In the genomic region with DNA sequence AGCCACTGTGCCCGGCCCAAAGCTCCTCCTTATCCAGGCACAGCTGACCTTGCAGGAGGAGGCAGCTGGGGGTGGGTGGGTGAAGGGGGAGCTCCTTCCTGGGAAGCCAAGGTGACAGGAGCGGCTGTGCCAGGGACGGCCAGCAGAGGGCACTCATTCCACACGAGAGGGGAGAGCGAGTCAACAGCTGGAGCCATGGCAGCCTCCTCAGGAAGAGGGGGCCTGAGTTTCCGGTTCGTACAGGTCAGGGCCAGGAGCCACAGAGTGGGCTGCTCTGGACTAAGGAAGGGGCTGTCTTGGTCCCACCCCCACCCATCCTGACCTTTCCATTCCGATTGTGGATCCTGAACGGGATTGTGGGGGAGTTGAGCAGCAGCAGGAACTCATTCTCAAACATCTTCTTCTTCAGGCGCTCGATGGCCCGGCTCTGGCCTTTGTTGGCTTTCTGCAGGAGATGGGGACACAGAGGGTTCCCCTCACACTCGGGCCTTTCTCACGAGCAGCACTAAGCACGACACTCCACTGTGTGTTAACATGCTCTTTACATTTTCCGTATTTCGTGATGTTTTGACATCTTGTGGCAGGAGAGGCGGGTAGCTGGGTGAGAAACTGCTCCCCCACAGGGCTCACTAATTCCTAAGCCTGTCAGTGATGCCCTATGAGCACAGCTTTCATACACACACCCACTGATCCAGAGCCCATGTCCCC, we compare ENCODE assay signal across 8 cellular contexts.
A peak's percentile ranks its signal among the peaks of the same experiment; 100 is the strongest.
DNase-seq lines count a peak whose midpoint lies in the region; ATAC-seq, FAIRE-seq and TF ChIP-seq lines count a peak whose summit lies in the region.

No MANE protein-coding gene starts in this region.

- TF ChIP-seq EP300 in HepG2 (IDR thresholded peaks at IDR 0.05; ENCODE audit: low read depth in 2 of 2, low read length in 2 of 2) (no peak), HepG2 (CRISPR knock-in tag; IDR thresholded peaks at IDR 0.05; ENCODE audit: borderline replicate concordance) (no peak)

- DNase-seq in H7, result peak; percentile 90
- peak; percentile 82 for DNase-seq in SK-MEL-5 (ENCODE audit: low read depth, low spot score)
- peak; percentile 41 for DNase-seq in HepG2 (ENCODE audit: low spot score)
- DNase-seq in tibial artery, result no peak
- no peak for DNase-seq in ecto neural progenitor cell (ENCODE audit: low spot score)
- no peak for DNase-seq in KG1 (lab: John Stamatoyannopoulos, UW)

- peak; percentile 54; the same call in 1 of the 2 replicates for TF ChIP-seq RAD21 in HepG2 (CRISPR knock-in tag; IDR thresholded peaks at IDR 0.05)

- intact Hi-C loops in HepG2 (cut with micrococcal nuclease; ENCODE audit: unreplicated experiment), result no loop called here
- intact Hi-C loops in tibial artery (cut with DNase I; ENCODE audit: low total_unique reads), result loop anchor here (5.0 kb wide), 1 partner anchor 76 kb away; no protein-coding TSS in a partner anchor

- ATAC-seq in HepG2, result peak; percentile 46

- no peak for TF ChIP-seq POLR2A in HepG2 (IDR thresholded peaks at IDR 0.05; ENCODE audit: insufficient read depth in 1 of 2, low read depth in 2 of 2, low read length in 2 of 2)

- BruUV-seq in HepG2 (replicated peaks; lab: Mats Ljungman, UMichigan), result no TSS peak

- H3K4me1 ChIP-seq in HepG2 (ENCODE audit: insufficient read depth, low read length) (no peaks in the 10 kb centered on the region), tibial artery (peaks cover 0 to 9% (median 2%) of the 10 kb centered on the region in 4 donors)

- in situ Hi-C loops in SK-MEL-5 (cut with HindIII; ENCODE audit: low pct_unique_long_range_greater_than_20kb, low sequenced_read_pairs), result no loop called here
- in situ Hi-C loops in HepG2 (cut with HindIII; ENCODE audit: extremely low pct_ligation_motif_present, low pct_unique_long_range_greater_than_20kb), result no loop called here

- 94% methylated on average over 13 of the region's 18 CpGs for WGBS in HepG2 (ENCODE audit: low lambda C conversion rate)

- H3K9me3 ChIP-seq in HepG2 (ENCODE audit: low read length) (no peaks in the 10 kb centered on the region), tibial artery (no peaks in the 10 kb centered on the region)

- no peak overlapping the region for H3K4me2 ChIP-seq in HepG2 (ENCODE audit: low read depth, low read length)

- CTCF ChIA-PET in HepG2 (lab: Yijun Ruan, JAX; ENCODE audit: low intra/inter-chr PET ratio, low total read pairs), result interaction anchor here (1.1 to 2.2 kb wide), 2 partner anchors 90 to 129 kb away, joined by 3 to 8 read pairs; no protein-coding TSS in a partner anchor

- H3K27me3 ChIP-seq in H7 (ENCODE audit: control insufficient read depth, insufficient read depth, low read length), result no peaks in the 10 kb centered on the region
- H3K27me3 ChIP-seq in HepG2 (ENCODE audit: control insufficient read depth in 1 of 2, insufficient read depth in 2 of 2, low read length in 2 of 2), result no peaks in the 10 kb centered on the region
- no peaks in the 10 kb centered on the region for H3K27me3 ChIP-seq in tibial artery

- H4K20me1 ChIP-seq in HepG2 (ENCODE audit: insufficient read depth, low read length), result no peaks in the 10 kb centered on the region

- H3K27ac ChIP-seq in 22Rv1 (no peak overlapping the region), angular gyrus (ENCODE audit: low read depth, low read length) (peak overlapping the region; percentile 1), HepG2 (ENCODE audit: extremely low read length, insufficient read depth, low read length) (no peak overlapping the region), tibial artery (no peak overlapping the region)

- H3K9ac ChIP-seq in HepG2 (ENCODE audit: insufficient read depth, low read depth, low read length), result no peak overlapping the region

- H3K36me3 ChIP-seq in H7 (replicated peaks; ENCODE audit: control insufficient read depth, insufficient read depth, low read length) (peaks cover 7% of the 10 kb centered on the region), HepG2 (replicated peaks in 1 of 2; ENCODE audit: control insufficient read depth in 1 of 2, insufficient read depth in 2 of 2, low read length in 2 of 2) (peaks cover 4 to 8% of the 10 kb centered on the region in 2 experiments; a peak in 3 of 5 replicates), tibial artery (peaks cover 49 to 93% (median 87%) of the 10 kb centered on the region in 3 donors)

- POLR2A ChIA-PET in HepG2 (lab: Yijun Ruan, JAX), result no interaction called here

- no peak overlapping the region for H2AFZ ChIP-seq in HepG2 (ENCODE audit: low read length)

- H3K4me3 ChIP-seq in H7 (ENCODE audit: insufficient read depth, low read depth, low read length) (no peak overlapping the region), HepG2 (replicated peaks in 1 of 3; ENCODE audit: insufficient read depth in 1 of 3, low read depth in 2 of 3, low read length in 3 of 3) (no peak overlapping the region), tibial artery (no peak overlapping the region)

- no peaks in the 10 kb centered on the region for H3K79me2 ChIP-seq in HepG2 (ENCODE audit: insufficient read depth, low read length)

- TF ChIP-seq CTCF in 22Rv1 (IDR thresholded peaks at IDR 0.05), result peak; percentile 65
- peak; percentile 74 for TF ChIP-seq CTCF in HepG2 (CRISPR knock-in tag; IDR thresholded peaks at IDR 0.05)
- TF ChIP-seq CTCF in tibial artery (IDR thresholded peaks at IDR 0.05), result peak; percentile 22 to 45

- FAIRE-seq in HepG2 (lab: Jason Lieb, UNC), result no peak

TF ChIP-seq in HepG2, 621 proteins besides CTCF, POLR2A, EP300 and RAD21:
- TF ChIP-seq ZNF574 (CRISPR knock-in tag; IDR thresholded peaks at IDR 0.05) (no peak), ETV6 (CRISPR knock-in tag; conservative IDR thresholded peaks at IDR 0.05) (no peak), YY1 (IDR thresholded peaks at IDR 0.05; ENCODE audit: insufficient read depth, insufficient replicate concordance, low read depth, low read length) (peak; percentile 36), ZNF460 (CRISPR knock-in tag; IDR thresholded peaks at IDR 0.05; ENCODE audit: borderline replicate concordance) (no peak), PHF5A (CRISPR knock-in tag; IDR thresholded peaks at IDR 0.05; ENCODE audit: low read depth, unreplicated experiment) (no peak), FOXA1 (IDR thresholded peaks at IDR 0.05) (no peak), FOXA1 (CRISPR knock-in tag; IDR thresholded peaks at IDR 0.05) (peak; percentile 80), KDM2A (CRISPR knock-in tag; IDR thresholded peaks at IDR 0.05; ENCODE audit: borderline replicate concordance, low read depth) (peak; percentile 31; the same call in 1 of the 2 replicates), SP1 (IDR thresholded peaks at IDR 0.05) (no peak), SP1 (CRISPR knock-in tag; IDR thresholded peaks at IDR 0.05) (no peak), TFAP4 (IDR thresholded peaks at IDR 0.05; ENCODE audit: borderline replicate concordance, low read depth) (peak; percentile 76; the same call in 1 of the 2 replicates), PCBP1 (IDR thresholded peaks at IDR 0.05; ENCODE audit: borderline replicate concordance, low read depth, low read length) (0 out of 2 replicates have a peak, but pooled peaks have one; percentile 52), STAG1 (CRISPR knock-in tag; IDR thresholded peaks at IDR 0.05) (peak; percentile 77), ATF6 (CRISPR knock-in tag; conservative IDR thresholded peaks at IDR 0.05) (no peak), GLI4 (CRISPR knock-in tag; IDR thresholded peaks at IDR 0.05; ENCODE audit: borderline replicate concordance) (no peak), ZKSCAN1 (IDR thresholded peaks at IDR 0.05; ENCODE audit: low read length) (no peak), NPAS2 (CRISPR knock-in tag; IDR thresholded peaks at IDR 0.05; ENCODE audit: borderline replicate concordance) (no peak)

Comparison
In these comparisons a context has a peak if more than half of its experiments do, and no peak if none do; other contexts are left out.
1. DNase-seq: peak in H7 (single experiment), SK-MEL-5 (single experiment) and HepG2 (single experiment); none in tibial artery (0 of 2), ecto neural progenitor cell (single experiment) and KG1 (single experiment).
2. Peak in every context shown above with its lines, with median percentiles within 50 percentile points of each other: CTCF ChIP-seq.